Comparison of ENCODE assay signal across 19 cellular contexts in genomic region chr15:57031082-57031481, GRCh38.
A peak's percentile ranks its signal among the peaks of the same experiment; 100 is the strongest.
DNase-seq lines count a peak whose midpoint lies in the region; ATAC-seq and TF ChIP-seq lines count a peak whose summit lies in the region.
"Had no signal": no experiment of that assay in that cellular context is flagged by ENCODE, and none has a peak within 500 bp of the region (broad histone marks: within the 10 kb centered on the region; RNA-seq: fewer than 3 reads in every experiment).

No MANE protein-coding gene starts in this region.

- H3K4me3 Mint-ChIP-seq in WTC11 = no peak overlapping the region
- H3K4me3 Mint-ChIP-seq in glutamatergic neuron (ENCODE audit: unreplicated experiment) = no peak overlapping the region

- H3K9me3 ChIP-seq in HUES6 (ENCODE audit: control insufficient read depth, insufficient read depth, low read depth, low read length) (no peaks in the 10 kb centered on the region), skeletal muscle satellite cell (replicated peaks; ENCODE audit: low read length) (no peaks in the 10 kb centered on the region)
- H3K9me3 ChIP-seq: colonic mucosa, psoas muscle had no signal

- ATAC-seq in WTC11 = no peak

- H3K36me3 Mint-ChIP-seq in WTC11 (no peaks in the 10 kb centered on the region), glutamatergic neuron (ENCODE audit: unreplicated experiment) (peaks cover 5% of the 10 kb centered on the region)

- CTCF ChIA-PET in WTC11 (lab: Charles Lee) = interaction anchor here (1.0 kb wide), 1 partner anchor 116 kb away, joined by 3 read pairs; no protein-coding TSS in a partner anchor

- TF ChIP-seq CTCF in WTC11 (IDR thresholded peaks at IDR 0.05) = no peak
- TF ChIP-seq CTCF in glutamatergic neuron (IDR thresholded peaks at IDR 0.05; ENCODE audit: partially characterized antibody, unreplicated experiment) = no peak

- DNase-seq in WTC11 (ENCODE audit: low spot score) (no peak), glutamatergic neuron (no peak), NCI-H524 (lab: John Stamatoyannopoulos, UW) (no peak), NCI-H345 (lab: John Stamatoyannopoulos, UW) (no peak)
- no peak for DNase-seq in stimulated activated CD4-positive, alpha-beta T cell treated with anti-CD3 and anti-CD28 coated beads, Interleukin-1b, Interleukin-23, amount 100 ng/mL, for 48 hours
- DNase-seq: activated CD4-positive, alpha-beta T cell treated with anti-CD3 and anti-CD28 coated beads, Interleukin-2, amount 50 U/mL, for 48 hours; activated T-cell treated with anti-CD3 and anti-CD28 coated beads for 4 hours; colonic mucosa; GOT3; Kasumi-1; NCI-H1092; NCI-H510A; psoas muscle; small intestine; stimulated activated CD4-positive, alpha-beta T cell treated with anti-CD3 and anti-CD28 coated beads, Interleukin-4, amount 100 ng/mL, for 4 hours; T-helper 1 cell; WERI-Rb-1 had no signal

- H3K4me1 ChIP-seq in HUES6 (ENCODE audit: control insufficient read depth, insufficient read depth, low read length) = peaks cover 27% of the 10 kb centered on the region
- H3K4me1 ChIP-seq in skeletal muscle satellite cell (ENCODE audit: control insufficient read depth, insufficient read depth, low read length) = peaks cover 23% of the 10 kb centered on the region
- H3K4me1 ChIP-seq: colonic mucosa had no signal

- H3K27ac Mint-ChIP-seq in WTC11 = 0 out of 2 replicates have a peak overlapping the region, but pooled peaks have one; percentile 8
- H3K27ac Mint-ChIP-seq in glutamatergic neuron (ENCODE audit: unreplicated experiment) = peak overlapping the region; percentile 14

- H3K4me3 ChIP-seq in HUES6 (ENCODE audit: low read depth, low read length) (no peak overlapping the region), skeletal muscle satellite cell (ENCODE audit: low read length) (no peak overlapping the region)
- H3K4me3 ChIP-seq: colonic mucosa, psoas muscle had no signal

- peak overlapping the region; percentile 2; the same call in 1 of the 2 replicates for H3K27ac ChIP-seq in HUES6 (ENCODE audit: low read depth, low read length)
- H3K27ac ChIP-seq: colonic mucosa, psoas muscle, WERI-Rb-1 had no signal

- H3K9me3 Mint-ChIP-seq in WTC11 (no peaks in the 10 kb centered on the region), glutamatergic neuron (ENCODE audit: unreplicated experiment) (peaks cover 5% of the 10 kb centered on the region)

- H3K4me2 ChIP-seq in skeletal muscle satellite cell (ENCODE audit: low read length) = peak overlapping the region; percentile 45

- no peaks in the 10 kb centered on the region for H3K27me3 Mint-ChIP-seq in WTC11 (ENCODE audit: low read depth)
- no peaks in the 10 kb centered on the region for H3K27me3 Mint-ChIP-seq in glutamatergic neuron (ENCODE audit: unreplicated experiment)

- H3K36me3 ChIP-seq in HUES6 (ENCODE audit: control insufficient read depth, insufficient read depth, low read length) = no peaks in the 10 kb centered on the region; the same call in 1 of the 2 replicates
- no peaks in the 10 kb centered on the region for H3K36me3 ChIP-seq in skeletal muscle satellite cell (ENCODE audit: insufficient read depth, low read length)
- H3K36me3 ChIP-seq: colonic mucosa, WERI-Rb-1 had no signal

- H3K4me1 Mint-ChIP-seq in WTC11 (peaks cover 37% of the 10 kb centered on the region), glutamatergic neuron (ENCODE audit: low read depth, unreplicated experiment) (peaks cover 17% of the 10 kb centered on the region)

- H3K9ac ChIP-seq in HUES6 (ENCODE audit: low read length) (no peak overlapping the region), skeletal muscle satellite cell (ENCODE audit: low read depth, low read length) (peak overlapping the region; percentile 15)

- H3K27me3 ChIP-seq in HUES6 (ENCODE audit: control insufficient read depth, insufficient read depth, low read length) (no peaks in the 10 kb centered on the region), skeletal muscle satellite cell (ENCODE audit: control insufficient read depth, insufficient read depth, low read length) (no peaks in the 10 kb centered on the region)
- H3K27me3 ChIP-seq: colonic mucosa had no signal

- POLR2A ChIA-PET in WTC11 (lab: Charles Lee) = interaction anchor here (1.1 kb wide), 1 partner anchor 145 kb away, joined by 3 read pairs; no protein-coding TSS in a partner anchor

TF ChIP-seq in WTC11, 78 proteins besides CTCF, POLR2A, EP300 and RAD21:
- no peak for TF ChIP-seq HMGA2 (CRISPR knock-in tag; IDR thresholded peaks at IDR 0.05)
- TF ChIP-seq ATF2 (CRISPR knock-in tag; IDR thresholded peaks at IDR 0.05; ENCODE audit: borderline replicate concordance, low read depth) = no peak
- TF ChIP-seq ZNF396 (CRISPR knock-in tag; IDR thresholded peaks at IDR 0.05; ENCODE audit: borderline replicate concordance) = no peak
- TF ChIP-seq NR3C1 (CRISPR knock-in tag; conservative IDR thresholded peaks at IDR 0.05; ENCODE audit: low read depth) = no peak
- TF ChIP-seq GTF2I (CRISPR knock-in tag; conservative IDR thresholded peaks at IDR 0.05) = no peak
- no peak for TF ChIP-seq JUN (CRISPR knock-in tag; IDR thresholded peaks at IDR 0.05)
- no peak for TF ChIP-seq ZNF138 (CRISPR knock-in tag; conservative IDR thresholded peaks at IDR 0.05)
- no peak for TF ChIP-seq USF1 (CRISPR knock-in tag; IDR thresholded peaks at IDR 0.05)
- TF ChIP-seq TEAD1 (CRISPR knock-in tag; IDR thresholded peaks at IDR 0.05) = no peak
- TF ChIP-seq JAZF1 (CRISPR knock-in tag; IDR thresholded peaks at IDR 0.05) = no peak
- TF ChIP-seq E2F5 (CRISPR knock-in tag; IDR thresholded peaks at IDR 0.05) = no peak
- no peak for TF ChIP-seq RORB (CRISPR knock-in tag; IDR thresholded peaks at IDR 0.05)
- TF ChIP-seq PRRX2 (CRISPR knock-in tag; IDR thresholded peaks at IDR 0.05) = no peak
- no peak for TF ChIP-seq NR1H2 (CRISPR knock-in tag; IDR thresholded peaks at IDR 0.05)
- TF ChIP-seq PRDM15 (CRISPR knock-in tag; IDR thresholded peaks at IDR 0.05) = no peak
- TF ChIP-seq TCF7 (CRISPR knock-in tag; IDR thresholded peaks at IDR 0.05; ENCODE audit: low read depth) = no peak
- no peak for TF ChIP-seq SMAD4 (CRISPR knock-in tag; IDR thresholded peaks at IDR 0.05)
- TF ChIP-seq ATF3 (CRISPR knock-in tag; conservative IDR thresholded peaks at IDR 0.05) = no peak
